In the genomic region with DNA sequence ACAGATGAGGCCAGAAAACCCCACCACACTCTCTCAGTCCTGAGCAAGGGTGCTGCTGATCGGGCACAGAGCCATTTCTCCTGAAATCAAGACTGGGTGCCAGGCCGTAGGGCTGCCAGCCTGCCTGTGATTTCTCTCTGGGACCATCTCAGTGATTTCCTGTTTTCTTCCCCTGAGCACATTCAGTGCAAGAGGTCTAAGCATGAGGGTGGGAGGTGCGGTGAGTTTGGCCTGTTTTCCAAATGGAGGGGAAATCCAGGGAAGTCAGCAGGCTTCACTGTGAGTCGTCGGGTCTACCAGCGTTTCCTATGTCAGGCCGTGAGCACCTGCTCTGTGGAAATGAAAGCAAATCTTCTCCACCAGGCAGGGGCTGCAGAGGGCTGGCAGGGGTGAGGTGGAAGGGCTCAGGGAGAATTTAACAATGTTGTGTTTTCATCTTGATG, we compare ENCODE assay signal across 1 cellular context.
A peak's percentile ranks its signal among the peaks of the same experiment; 100 is the strongest.
TF ChIP-seq lines count a peak whose summit lies in the region.

No MANE protein-coding gene starts in this region.

TF ChIP-seq in GM12878, 131 proteins besides CTCF, POLR2A, EP300 and RAD21 (continued from another document):
- TF ChIP-seq, protein P1, sequence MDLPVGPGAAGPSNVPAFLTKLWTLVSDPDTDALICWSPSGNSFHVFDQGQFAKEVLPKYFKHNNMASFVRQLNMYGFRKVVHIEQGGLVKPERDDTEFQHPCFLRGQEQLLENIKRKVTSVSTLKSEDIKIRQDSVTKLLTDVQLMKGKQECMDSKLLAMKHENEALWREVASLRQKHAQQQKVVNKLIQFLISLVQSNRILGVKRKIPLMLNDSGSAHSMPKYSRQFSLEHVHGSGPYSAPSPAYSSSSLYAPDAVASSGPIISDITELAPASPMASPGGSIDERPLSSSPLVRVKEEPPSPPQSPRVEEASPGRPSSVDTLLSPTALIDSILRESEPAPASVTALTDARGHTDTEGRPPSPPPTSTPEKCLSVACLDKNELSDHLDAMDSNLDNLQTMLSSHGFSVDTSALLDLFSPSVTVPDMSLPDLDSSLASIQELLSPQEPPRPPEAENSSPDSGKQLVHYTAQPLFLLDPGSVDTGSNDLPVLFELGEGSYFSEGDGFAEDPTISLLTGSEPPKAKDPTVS (IDR thresholded peaks at IDR 0.05; ENCODE audit: low read depth, low read length) = no peak
- TF ChIP-seq, protein P2, sequence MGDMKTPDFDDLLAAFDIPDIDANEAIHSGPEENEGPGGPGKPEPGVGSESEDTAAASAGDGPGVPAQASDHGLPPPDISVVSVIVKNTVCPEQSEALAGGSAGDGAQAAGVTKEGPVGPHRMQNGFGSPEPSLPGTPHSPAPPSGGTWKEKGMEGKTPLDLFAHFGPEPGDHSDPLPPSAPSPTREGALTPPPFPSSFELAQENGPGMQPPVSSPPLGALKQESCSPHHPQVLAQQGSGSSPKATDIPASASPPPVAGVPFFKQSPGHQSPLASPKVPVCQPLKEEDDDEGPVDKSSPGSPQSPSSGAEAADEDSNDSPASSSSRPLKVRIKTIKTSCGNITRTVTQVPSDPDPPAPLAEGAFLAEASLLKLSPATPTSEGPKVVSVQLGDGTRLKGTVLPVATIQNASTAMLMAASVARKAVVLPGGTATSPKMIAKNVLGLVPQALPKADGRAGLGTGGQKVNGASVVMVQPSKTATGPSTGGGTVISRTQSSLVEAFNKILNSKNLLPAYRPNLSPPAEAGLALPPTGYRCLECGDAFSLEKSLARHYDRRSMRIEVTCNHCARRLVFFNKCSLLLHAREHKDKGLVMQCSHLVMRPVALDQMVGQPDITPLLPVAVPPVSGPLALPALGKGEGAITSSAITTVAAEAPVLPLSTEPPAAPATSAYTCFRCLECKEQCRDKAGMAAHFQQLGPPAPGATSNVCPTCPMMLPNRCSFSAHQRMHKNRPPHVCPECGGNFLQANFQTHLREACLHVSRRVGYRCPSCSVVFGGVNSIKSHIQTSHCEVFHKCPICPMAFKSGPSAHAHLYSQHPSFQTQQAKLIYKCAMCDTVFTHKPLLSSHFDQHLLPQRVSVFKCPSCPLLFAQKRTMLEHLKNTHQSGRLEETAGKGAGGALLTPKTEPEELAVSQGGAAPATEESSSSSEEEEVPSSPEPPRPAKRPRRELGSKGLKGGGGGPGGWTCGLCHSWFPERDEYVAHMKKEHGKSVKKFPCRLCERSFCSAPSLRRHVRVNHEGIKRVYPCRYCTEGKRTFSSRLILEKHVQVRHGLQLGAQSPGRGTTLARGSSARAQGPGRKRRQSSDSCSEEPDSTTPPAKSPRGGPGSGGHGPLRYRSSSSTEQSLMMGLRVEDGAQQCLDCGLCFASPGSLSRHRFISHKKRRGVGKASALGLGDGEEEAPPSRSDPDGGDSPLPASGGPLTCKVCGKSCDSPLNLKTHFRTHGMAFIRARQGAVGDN (IDR thresholded peaks at IDR 0.05) = peak; percentile 94
- TF ChIP-seq ZNF592 (IDR thresholded peaks at IDR 0.05) (0 out of 2 replicates have a peak, but pooled peaks have one; percentile 47), ZBTB4 (CRISPR knock-in tag; IDR thresholded peaks at IDR 0.05) (no peak), MYC (IDR thresholded peaks at IDR 0.05; ENCODE audit: insufficient read depth, insufficient read length, insufficient replicate concordance, low read length, severe bottlenecking) (no peak), ZNF274 (IDR thresholded peaks at IDR 0.05; ENCODE audit: insufficient read depth, insufficient read length) (no peak), PML (IDR thresholded peaks at IDR 0.05; ENCODE audit: low read length) (0 out of 2 replicates have a peak, but pooled peaks have one; percentile 33), TCF3 (IDR thresholded peaks at IDR 0.05; ENCODE audit: borderline replicate concordance, insufficient read depth, low read depth, low read length) (no peak)
